Comparison of ENCODE assay signal across 8 cellular contexts in the genomic region with DNA sequence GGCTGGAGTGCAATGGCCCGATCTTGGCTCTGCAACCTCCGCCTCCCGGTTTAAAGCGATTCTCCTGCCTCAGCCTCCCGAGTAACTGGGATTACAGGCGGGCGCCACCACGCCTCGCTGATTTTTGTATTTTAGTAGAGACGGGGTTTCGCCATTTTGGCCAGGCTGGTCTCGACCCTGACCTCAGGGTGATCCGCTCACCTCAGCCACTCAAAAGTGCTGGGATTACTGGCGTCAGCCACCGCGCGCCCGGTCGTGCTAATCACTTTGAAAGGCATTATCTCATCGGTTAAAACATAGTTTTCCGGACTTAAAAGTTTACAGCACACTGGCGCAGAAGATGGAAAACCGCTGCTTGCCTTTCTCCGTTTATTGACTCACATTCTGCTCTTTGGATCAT. TPM values are rescaled to one million over a fixed set of nuclear protein-coding genes. Genes with fewer than 3 reads are reported as not detected.
A peak's percentile ranks its signal among the peaks of the same experiment; 100 is the strongest.
DNase-seq lines count a peak whose midpoint lies in the region; ATAC-seq and TF ChIP-seq lines count a peak whose summit lies in the region.

No MANE protein-coding gene starts in this region.

- intact Hi-C loops in left ventricle myocardium inferior (cut with micrococcal nuclease), result no loop called here
- intact Hi-C loops in Right ventricle myocardium superior (cut with DNase I), result no loop called here
- intact Hi-C loops in breast epithelium (cut with DNase I; ENCODE audit: low total_unique reads), result no loop called here
- intact Hi-C loops in mucosa of descending colon (cut with DNase I, micrococcal nuclease), result no loop called here

- peaks cover 24% of the 10 kb centered on the region for H3K4me1 ChIP-seq in left ventricle myocardium inferior
- H3K4me1 ChIP-seq in breast epithelium, result no peaks in the 10 kb centered on the region
- H3K4me1 ChIP-seq in mucosa of descending colon (ENCODE audit: low read depth), result peaks cover 10% of the 10 kb centered on the region

- H3K27me3 ChIP-seq in left ventricle myocardium inferior (ENCODE audit: low read depth) (no peaks in the 10 kb centered on the region), breast epithelium (no peaks in the 10 kb centered on the region)

- TF ChIP-seq CTCF in left ventricle myocardium inferior (IDR thresholded peaks at IDR 0.05; ENCODE audit: borderline replicate concordance) (no peak), breast epithelium (IDR thresholded peaks at IDR 0.05) (no peak), mucosa of descending colon (IDR thresholded peaks at IDR 0.05) (no peak)

- H3K9me3 ChIP-seq in left ventricle myocardium inferior (replicated peaks), result peaks cover 29% of the 10 kb centered on the region
- H3K9me3 ChIP-seq in breast epithelium, result peaks cover 16 to 30% of the 10 kb centered on the region in 2 donors
- peaks cover 25% of the 10 kb centered on the region for H3K9me3 ChIP-seq in mucosa of descending colon

- DNase-seq in left ventricle myocardium inferior, result no peak
- DNase-seq in Right ventricle myocardium superior, result no peak
- DNase-seq in breast epithelium (ENCODE audit: low spot score in 2 of 2), result no peak
- peak; percentile 22 to 58 (median 44) for DNase-seq in mucosa of descending colon
- DNase-seq in NCI-H82 (lab: John Stamatoyannopoulos, UW), result no peak
- no peak for DNase-seq in NCI-H1048 (lab: John Stamatoyannopoulos, UW)
- DNase-seq in Ammon's horn (ENCODE audit: low spot score), result no peak
- no peak for DNase-seq in hippocampal formation (lab: John Stamatoyannopoulos, UW)

- H3K4me3 ChIP-seq in left ventricle myocardium inferior, result peak overlapping the region; percentile 97
- H3K4me3 ChIP-seq in breast epithelium, result peak overlapping the region; percentile 86 to 93 (median 89)
- H3K4me3 ChIP-seq in mucosa of descending colon, result peak overlapping the region; percentile 91

- H3K36me3 ChIP-seq in left ventricle myocardium inferior, result peaks cover 23% of the 10 kb centered on the region
- no peaks in the 10 kb centered on the region for H3K36me3 ChIP-seq in breast epithelium
- no peaks in the 10 kb centered on the region for H3K36me3 ChIP-seq in mucosa of descending colon (ENCODE audit: low read depth)

- ATAC-seq in Right ventricle myocardium superior (ENCODE audit: poor library complexity) (no peak), mucosa of descending colon (no peak)

- H3K27ac ChIP-seq in left ventricle myocardium inferior (replicated peaks) (peak overlapping the region; percentile 96), breast epithelium (peak overlapping the region; percentile 97 to 98)

- no peak for TF ChIP-seq POLR2A in breast epithelium (IDR thresholded peaks at IDR 0.05)

RNA-seq across cellular contexts. Expression of a gene that starts 27.6 kb away (rescaled TPM):
- total RNA-seq in left ventricle myocardium inferior (21.4 TPM), Right ventricle myocardium superior (20.5 TPM), breast epithelium (10 to 100 TPM; 19.0 to 51.5 (median 30.2) TPM), mucosa of descending colon (10 to 100 TPM; 16.7 to 27.0 (median 19.2) TPM)

RNA-seq across cellular contexts. Expression of a gene that starts 46.6 kb away (rescaled TPM):
- total RNA-seq in left ventricle myocardium inferior (0.30 TPM), Right ventricle myocardium superior (0.43 TPM), breast epithelium (10 to 100 TPM in 1 of 3 donors, 1 to 10 TPM in 2; 1.4 to 12.6 (median 1.6) TPM), mucosa of descending colon (1 to 10 TPM; 1.0 to 5.6 (median 1.8) TPM)

Comparison
In these comparisons a context has a peak if more than half of its experiments do, and no peak if none do; other contexts are left out.
1. DNase-seq: peak in mucosa of descending colon (3 of 3); none in left ventricle myocardium inferior (single experiment), Right ventricle myocardium superior (single experiment), breast epithelium (0 of 2), NCI-H82 (single experiment), NCI-H1048 (single experiment), Ammon's horn (single experiment) and hippocampal formation (0 of 2).
2. Peak in every context shown above with its lines, with median percentiles within 50 percentile points of each other: H3K4me3 ChIP-seq.